In genomic region chr2:138209009-138209408, GRCh38 we compare ENCODE assay signal across 27 cellular contexts.
A peak's percentile ranks its signal among the peaks of the same experiment; 100 is the strongest.
DNase-seq lines count a peak whose midpoint lies in the region; ATAC-seq, FAIRE-seq and TF ChIP-seq lines count a peak whose summit lies in the region.
"Had no signal": no experiment of that assay in that cellular context is flagged by ENCODE, and none has a peak within 500 bp of the region (broad histone marks: within the 10 kb centered on the region; RNA-seq: fewer than 3 reads in every experiment).

No MANE protein-coding gene starts in this region.

- ATAC-seq in A549: no peak
- ATAC-seq in K562: no peak
- ATAC-seq: left ventricle myocardium superior; naive thymus-derived CD4-positive, alpha-beta T cell; Right ventricle myocardium inferior had no signal

- TF ChIP-seq CTCF in A549 (IDR thresholded peaks at IDR 0.05): no peak
- no peak for TF ChIP-seq CTCF in K562 (IDR thresholded peaks at IDR 0.05 in 2 of 3, conservative IDR thresholded peaks at IDR 0.05 in 1 of 3; ENCODE audit: insufficient read depth in 2 of 3, low read depth in 1 of 3, low read length in 3 of 3)
- TF ChIP-seq CTCF in brain microvascular endothelial cell (IDR thresholded peaks at IDR 0.05; ENCODE audit: low read depth, low read length, missing control alignments): no peak

- no TSS peak for BruUV-seq in K562 (replicated peaks; lab: Mats Ljungman, UMichigan)

- in situ Hi-C loops in K562 (cut with MboI) (no loop called here), brain microvascular endothelial cell (cut with HindIII; ENCODE audit: low pct_ligation_motif_present, low sequenced_read_pairs) (no loop called here)

- DNase-seq in A549 (ENCODE audit: low read depth in 1 of 2, low spot score in 1 of 2) (no peak), HTR-8/SVneo (ENCODE audit: insufficient read length, low spot score) (peak; percentile 4), K562 (ENCODE audit: extremely low read depth in 1 of 4, low spot score in 3 of 4) (no peak), AG08396 (ENCODE audit: low spot score) (no peak), brain microvascular endothelial cell (no peak), NCI-H82 (lab: John Stamatoyannopoulos, UW) (no peak), NCI-H1694 (lab: John Stamatoyannopoulos, UW) (no peak)
- DNase-seq: activated CD4-positive, alpha-beta T cell treated with anti-CD3 and anti-CD28 coated beads, Interleukin-2, amount 10 ng/mL, durations not matched to agents 7 days and 5 days; activated T-cell treated with anti-CD3 and anti-CD28 coated beads, Interleukin-2, amount 50 U/mL, for 24 hours; DMS153; GF-D8; H7; hippocampal formation; left ventricle myocardium superior; midbrain; naive thymus-derived CD4-positive, alpha-beta T cell; NCI-H2081; nucleus accumbens; OCI-M1; small intestine; stimulated activated CD4-positive, alpha-beta T cell treated with anti-CD3 and anti-CD28 coated beads, Interleukin-1b, Interleukin-23, amount 100 ng/mL, for 48 hours; stomach; thyroid gland; WERI-Rb-1 had no signal

- H3K9me3 ChIP-seq in A549: no peaks in the 10 kb centered on the region
- H3K9me3 ChIP-seq in K562 (replicated peaks; ENCODE audit: control insufficient read depth, insufficient read depth, low read depth, low read length): no peaks in the 10 kb centered on the region
- H3K9me3 ChIP-seq: thyroid gland had no signal

- H3K4me1 ChIP-seq in A549: no peaks in the 10 kb centered on the region
- H3K4me1 ChIP-seq in K562 (replicated peaks in 1 of 2; ENCODE audit: control insufficient read depth in 2 of 2, insufficient read depth in 2 of 2, low read length in 2 of 2): no peaks in the 10 kb centered on the region
- H3K4me1 ChIP-seq: stomach, thyroid gland had no signal

- H3K4me3 ChIP-seq in A549: no peak overlapping the region
- H3K4me3 ChIP-seq in K562: no peak overlapping the region
- H3K4me3 ChIP-seq in brain microvascular endothelial cell (ENCODE audit: low read depth, low read length): no peak overlapping the region
- H3K4me3 ChIP-seq: stomach, thyroid gland had no signal

- no peaks in the 10 kb centered on the region for H3K9me1 ChIP-seq in K562 (ENCODE audit: control insufficient read depth, insufficient read depth, low read length)

- TF ChIP-seq EP300 in A549 (IDR thresholded peaks at IDR 0.05) (no peak), K562 (IDR thresholded peaks at IDR 0.05; ENCODE audit: low read length) (no peak)

- FAIRE-seq in A549 (lab: Jason Lieb, UNC) (no peak), HTR-8/SVneo (lab: Jason Lieb, UNC) (no peak), K562 (lab: Jason Lieb, UNC) (no peak), islet of Langerhans (lab: Jason Lieb, UNC) (peak; percentile 55)
- FAIRE-seq: GM19239, small intestine had no signal

- POLR2A ChIA-PET in A549 (lab: Yijun Ruan, JAX): no interaction called here
- POLR2A ChIA-PET in K562 (lab: Yijun Ruan, JAX): interaction anchor here (0.6 kb wide), 1 partner anchor 84 kb away, joined by 3 read pairs; no protein-coding TSS in a partner anchor

- CTCF ChIA-PET in A549 (lab: Yijun Ruan, JAX): no interaction called here
- CTCF ChIA-PET in K562 (lab: Yijun Ruan, JAX; ENCODE audit: low intra/inter-chr PET ratio): no interaction called here

- no peak overlapping the region for H3K4me2 ChIP-seq in A549
- no peak overlapping the region for H3K4me2 ChIP-seq in K562 (ENCODE audit: insufficient read depth, low read length)

- 86% methylated on average over 3 of the region's 3 CpGs for WGBS in A549 (ENCODE audit: missing lambda C conversion rate)
- WGBS in K562 (ENCODE audit: insufficient coverage, low coverage, missing lambda C conversion rate): 0% methylated on average over 3 of the region's 3 CpGs

- H3K27me3 ChIP-seq in K562 (ENCODE audit: control insufficient read depth in 2 of 2, insufficient read depth in 2 of 2, low read length in 2 of 2) (no peaks in the 10 kb centered on the region), brain microvascular endothelial cell (replicated peaks) (no peaks in the 10 kb centered on the region)
- H3K27me3 ChIP-seq: stomach, thyroid gland had no signal

- intact Hi-C loops in K562 (cut with micrococcal nuclease): no loop called here

- no peak overlapping the region for H2AFZ ChIP-seq in K562 (ENCODE audit: low read depth, low read length)

- H3K9ac ChIP-seq in K562 (ENCODE audit: insufficient read depth in 1 of 2, low read depth in 2 of 2, low read length in 2 of 2): no peak overlapping the region

- no peak for TF ChIP-seq RAD21 in A549 (conservative IDR thresholded peaks at IDR 0.05 in 1 of 2, IDR thresholded peaks at IDR 0.05 in 1 of 2)
- TF ChIP-seq RAD21 in K562 (CRISPR knock-in tag; conservative IDR thresholded peaks at IDR 0.05 in 1 of 2, IDR thresholded peaks at IDR 0.05 in 1 of 2): no peak

- no peak overlapping the region for H3K27ac ChIP-seq in A549
- H3K27ac ChIP-seq in K562 (ENCODE audit: extremely low read depth, low read depth, low read length): no peak overlapping the region
- no peak overlapping the region for H3K27ac ChIP-seq in brain microvascular endothelial cell
- H3K27ac ChIP-seq: stomach, thyroid gland, WERI-Rb-1 had no signal

- no peaks in the 10 kb centered on the region for H3K79me2 ChIP-seq in K562 (ENCODE audit: control insufficient read depth, insufficient read depth, low read length)

- TF ChIP-seq POLR2A in A549 (IDR thresholded peaks at IDR 0.05; ENCODE audit: low read length) (no peak), K562 (conservative IDR thresholded peaks at IDR 0.05) (no peak)

- H3K36me3 ChIP-seq in K562 (ENCODE audit: control insufficient read depth, insufficient read depth, low read length): no peaks in the 10 kb centered on the region
- no peaks in the 10 kb centered on the region for H3K36me3 ChIP-seq in brain microvascular endothelial cell (replicated peaks)
- H3K36me3 ChIP-seq: stomach, thyroid gland, WERI-Rb-1 had no signal

- no peaks in the 10 kb centered on the region for H4K20me1 ChIP-seq in K562 (replicated peaks; ENCODE audit: control insufficient read depth, insufficient read depth, low read length)

TF ChIP-seq in A549, 52 proteins besides CTCF, POLR2A, EP300 and RAD21:
- TF ChIP-seq FOXS1 (CRISPR knock-in tag; IDR thresholded peaks at IDR 0.05) (no peak), MAX (IDR thresholded peaks at IDR 0.05) (no peak), MYC (IDR thresholded peaks at IDR 0.05; ENCODE audit: borderline replicate concordance, low read length) (no peak), TP53 (CRISPR knock-in tag; IDR thresholded peaks at IDR 0.05) (no peak), PBX3 (IDR thresholded peaks at IDR 0.05) (no peak), MAFK (IDR thresholded peaks at IDR 0.05; ENCODE audit: partially characterized antibody) (peak; percentile 32)

TF ChIP-seq in K562, 482 proteins besides CTCF, POLR2A, EP300 and RAD21:
- TF ChIP-seq C11orf30 (IDR thresholded peaks at IDR 0.05; ENCODE audit: low read depth) (0 out of 2 replicates have a peak, but pooled peaks have one; percentile 13), ZNF316 (IDR thresholded peaks at IDR 0.05) (peak; percentile 56; the same call in 1 of the 2 replicates), ZNF668 (CRISPR knock-in tag; IDR thresholded peaks at IDR 0.05) (no peak)

Comparison
In these comparisons a context has a peak if more than half of its experiments do, and no peak if none do; other contexts are left out.
1. Of the 35 proteins assayed by ChIP-seq in both K562 and A549: peak only in K562: none; only in A549: MAFK; in both: none; in neither: 34.